16 cellular contexts compared by ENCODE assay signal in the genomic region with DNA sequence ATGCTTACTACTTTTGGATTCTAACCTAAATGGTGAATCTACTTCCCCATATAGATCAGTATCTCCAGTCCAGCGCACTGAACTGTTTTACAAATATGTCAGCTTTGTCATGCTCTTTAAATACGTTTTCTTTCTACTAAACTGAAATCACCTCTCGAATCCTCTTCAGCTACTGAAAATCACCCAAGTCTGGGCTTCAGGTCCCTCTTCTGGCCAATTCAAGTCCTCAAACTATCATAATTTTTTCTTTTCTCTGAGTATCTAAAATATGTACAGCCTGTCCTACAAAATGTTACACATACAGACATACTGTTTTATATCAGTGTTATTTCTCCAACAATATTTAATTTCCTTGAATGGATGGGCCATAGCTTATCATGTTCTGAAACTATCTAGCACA.
DNase-seq lines count a peak whose midpoint lies in the region; ATAC-seq, FAIRE-seq and TF ChIP-seq lines count a peak whose summit lies in the region.
"Had no signal": no experiment of that assay in that cellular context is flagged by ENCODE, and none has a peak within 500 bp of the region (broad histone marks: within the 10 kb centered on the region; RNA-seq: fewer than 3 reads in every experiment).

No MANE protein-coding gene starts in this region.

- H3K9ac ChIP-seq in endocrine pancreas (ENCODE audit: control insufficient read depth, insufficient read depth, low read length), result no peak overlapping the region
- H3K9ac ChIP-seq: KMS-11 had no signal

- ATAC-seq in A549, result no peak
- ATAC-seq in stimulated activated naive CD8-positive, alpha-beta T cell treated with anti-CD3 and anti-CD28 coated beads, Interleukin-15, Interleukin-2, amounts not matched to agents 100 U/mL and 50 U/mL, for 24 hours, result no peak
- ATAC-seq: CD8-positive, alpha-beta T cell had no signal

- H3K4me3 ChIP-seq in A549 (no peak overlapping the region), BE2C (ENCODE audit: low read depth, low read length) (no peak overlapping the region), endocrine pancreas (ENCODE audit: control insufficient read depth, insufficient read depth, low read length) (peak overlapping the region; percentile 56)
- H3K4me3 ChIP-seq: SJSA1 had no signal

- WGBS in A549 (ENCODE audit: missing lambda C conversion rate), result 84% methylated on average over 3 of the region's 3 CpGs

- POLR2A ChIA-PET in A549 (lab: Yijun Ruan, JAX), result no interaction called here

- peak in 1 of 2 experiments; percentile 17 for DNase-seq in A549 (ENCODE audit: low read depth in 1 of 2, low spot score in 1 of 2)
- DNase-seq in BE2C, result no peak
- DNase-seq in NCI-H69 (lab: John Stamatoyannopoulos, UW), result peak; percentile 54
- DNase-seq in NCI-H82 treated with DMSO at 0.1 percent for 48 hours (lab: John Stamatoyannopoulos, UW; ENCODE audit: unreplicated experiment), result no peak
- no peak for DNase-seq in stimulated activated naive CD8-positive, alpha-beta T cell treated with anti-CD3 and anti-CD28 coated beads, Interleukin-15, Interleukin-2, amounts not matched to agents 100 U/mL and 50 U/mL, for 24 hours
- no peak for DNase-seq in C1 segment of cervical spinal cord (lab: John Stamatoyannopoulos, UW)
- DNase-seq: CD8-positive, alpha-beta T cell; GDM1; NCI-H1048; NCI-H187; NCI-H510A treated with DMSO at 0.1 percent for 48 hours; NK-92 treated with Interleukin-12 subunit alpha and Interleukin-12 subunit beta, amount 100 ng/mL, for 24 hours had no signal

- no peak for TF ChIP-seq POLR2A in A549 (IDR thresholded peaks at IDR 0.05; ENCODE audit: low read length)

- peak; percentile 43 for FAIRE-seq in A549 (lab: Jason Lieb, UNC)
- FAIRE-seq: H54 had no signal

- TF ChIP-seq RAD21 in A549 (conservative IDR thresholded peaks at IDR 0.05 in 1 of 2, IDR thresholded peaks at IDR 0.05 in 1 of 2), result no peak

- no peak overlapping the region for H3K27ac ChIP-seq in A549
- H3K27ac ChIP-seq: KMS-11, SJSA1 had no signal

- H3K27me3 ChIP-seq in BE2C (no peaks in the 10 kb centered on the region), endocrine pancreas (ENCODE audit: control insufficient read depth, insufficient read depth, low read length) (no peaks in the 10 kb centered on the region)
- H3K27me3 ChIP-seq: SJSA1 had no signal

- no peak for TF ChIP-seq EP300 in A549 (IDR thresholded peaks at IDR 0.05)

- H3K36me3 ChIP-seq in BE2C, result no peaks in the 10 kb centered on the region
- no peaks in the 10 kb centered on the region for H3K36me3 ChIP-seq in endocrine pancreas (ENCODE audit: control insufficient read depth, insufficient read depth, low read length)
- H3K36me3 ChIP-seq: SJSA1 had no signal

- no peak for TF ChIP-seq CTCF in A549 (IDR thresholded peaks at IDR 0.05)
- peak; percentile 39 for TF ChIP-seq CTCF in BE2C (IDR thresholded peaks at IDR 0.05; ENCODE audit: low read depth, low read length)

- no peak overlapping the region for H3K4me2 ChIP-seq in A549
- H3K4me2 ChIP-seq: KMS-11 had no signal

- H3K9me3 ChIP-seq in A549 (no peaks in the 10 kb centered on the region), BE2C (no peaks in the 10 kb centered on the region), endocrine pancreas (ENCODE audit: control insufficient read depth, low read length) (no peaks in the 10 kb centered on the region)
- H3K9me3 ChIP-seq: SJSA1 had no signal

- H3K4me1 ChIP-seq in A549 (peaks cover 9% of the 10 kb centered on the region; the same call in 2 of the 3 replicates), BE2C (peaks cover 35% of the 10 kb centered on the region), endocrine pancreas (ENCODE audit: control insufficient read depth, insufficient read depth, low read length) (peaks cover 26% of the 10 kb centered on the region)

- CTCF ChIA-PET in A549 (lab: Yijun Ruan, JAX), result no interaction called here

TF ChIP-seq in A549, 52 proteins besides CTCF, POLR2A, EP300 and RAD21:
- TF ChIP-seq NR3C1 (IDR thresholded peaks at IDR 0.05) (no peak), GATA3 (IDR thresholded peaks at IDR 0.05; ENCODE audit: borderline replicate concordance) (no peak), KDM1A (IDR thresholded peaks at IDR 0.05; ENCODE audit: low read depth) (no peak), SMC3 (IDR thresholded peaks at IDR 0.05) (no peak), MAFK (IDR thresholded peaks at IDR 0.05; ENCODE audit: partially characterized antibody) (no peak), HOXB5 (CRISPR knock-in tag; IDR thresholded peaks at IDR 0.05) (no peak), HDAC2 (IDR thresholded peaks at IDR 0.05) (no peak), RCOR1 (IDR thresholded peaks at IDR 0.05; ENCODE audit: low read depth, low read length) (no peak), FOSB (CRISPR knock-in tag; IDR thresholded peaks at IDR 0.05) (no peak)
- TF ChIP-seq, protein P1, sequence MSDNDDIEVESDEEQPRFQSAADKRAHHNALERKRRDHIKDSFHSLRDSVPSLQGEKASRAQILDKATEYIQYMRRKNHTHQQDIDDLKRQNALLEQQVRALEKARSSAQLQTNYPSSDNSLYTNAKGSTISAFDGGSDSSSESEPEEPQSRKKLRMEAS (IDR thresholded peaks at IDR 0.05), result no peak
- TF ChIP-seq, protein P2, sequence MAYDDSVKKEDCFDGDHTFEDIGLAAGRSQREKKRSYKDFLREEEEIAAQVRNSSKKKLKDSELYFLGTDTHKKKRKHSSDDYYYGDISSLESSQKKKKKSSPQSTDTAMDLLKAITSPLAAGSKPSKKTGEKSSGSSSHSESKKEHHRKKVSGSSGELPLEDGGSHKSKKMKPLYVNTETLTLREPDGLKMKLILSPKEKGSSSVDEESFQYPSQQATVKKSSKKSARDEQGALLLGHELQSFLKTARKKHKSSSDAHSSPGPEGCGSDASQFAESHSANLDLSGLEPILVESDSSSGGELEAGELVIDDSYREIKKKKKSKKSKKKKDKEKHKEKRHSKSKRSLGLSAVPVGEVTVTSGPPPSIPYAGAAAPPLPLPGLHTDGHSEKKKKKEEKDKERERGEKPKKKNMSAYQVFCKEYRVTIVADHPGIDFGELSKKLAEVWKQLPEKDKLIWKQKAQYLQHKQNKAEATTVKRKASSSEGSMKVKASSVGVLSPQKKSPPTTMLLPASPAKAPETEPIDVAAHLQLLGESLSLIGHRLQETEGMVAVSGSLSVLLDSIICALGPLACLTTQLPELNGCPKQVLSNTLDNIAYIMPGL (CRISPR knock-in tag; IDR thresholded peaks at IDR 0.05; ENCODE audit: borderline replicate concordance), result no peak
